20 cellular contexts compared by ENCODE assay signal in the genomic region with DNA sequence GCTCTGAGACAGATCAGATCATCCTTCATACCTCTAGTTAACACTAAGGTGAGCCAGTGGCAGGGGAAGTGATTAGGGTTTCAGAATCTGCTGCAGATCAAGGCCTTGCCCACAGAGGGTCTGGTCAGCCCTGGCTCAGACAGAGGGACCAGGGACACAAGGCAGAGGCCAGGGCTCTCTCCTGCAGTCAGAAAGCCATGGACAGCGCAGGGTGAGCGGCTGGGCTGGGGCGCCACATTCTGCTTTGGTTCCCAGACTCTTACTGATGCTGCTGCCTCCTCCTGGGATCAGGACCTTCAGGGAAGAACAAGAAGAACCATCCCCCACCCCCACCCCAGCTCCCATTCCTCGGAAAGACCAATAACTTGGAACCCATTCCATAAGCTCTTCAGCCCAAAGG. TPM values are rescaled to one million over a fixed set of nuclear protein-coding genes. Genes with fewer than 3 reads are reported as not detected.
"Had no signal": no experiment of that assay in that cellular context is flagged by ENCODE, and none has a peak within 500 bp of the region (broad histone marks: within the 10 kb centered on the region; RNA-seq: fewer than 3 reads in every experiment).

No MANE protein-coding gene starts in this region.

- H3K27me3 Mint-ChIP-seq: progenitor cell of endocrine pancreas had no signal

- ATAC-seq: foreskin keratinocyte; gastroesophageal sphincter; naive thymus-derived CD8-positive, alpha-beta T cell had no signal

- H3K4me3 ChIP-seq: esophagus muscularis mucosa, gastroesophageal sphincter, lower lobe of right lung, smooth muscle cell, stomach, thyroid gland had no signal

- H3K4me1 ChIP-seq: foreskin keratinocyte, lower lobe of right lung, parathyroid adenoma, thyroid gland had no signal

- H3K27ac ChIP-seq: epithelial cell of prostate, esophagus muscularis mucosa, foreskin keratinocyte, gastroesophageal sphincter, lower lobe of right lung, neutrophil, parathyroid adenoma, stomach, thyroid gland had no signal

- H3K36me3 Mint-ChIP-seq: naive thymus-derived CD8-positive, alpha-beta T cell had no signal

- DNase-seq: effector memory CD4-positive, alpha-beta T cell; foreskin keratinocyte; glutamatergic neuron; left ventricle myocardium superior; lower lobe of right lung; naive thymus-derived CD8-positive, alpha-beta T cell; stimulated activated CD4-positive, alpha-beta T cell treated with anti-CD3 and anti-CD28 coated beads, Interleukin-12 subunit alpha, Interleukin-12 subunit beta, amount 100 ng/mL, for 4 hours; stimulated activated CD4-positive, alpha-beta T cell treated with anti-CD3 and anti-CD28 coated beads, Interleukin-1b, Interleukin-23, amount 100 ng/mL, for 48 hours; stimulated activated CD4-positive, alpha-beta T cell treated with anti-CD3 and anti-CD28 coated beads, Interleukin-4, amount 100 ng/mL, for 1 hour; stimulated activated CD8-positive, alpha-beta memory T cell treated with anti-CD3 and anti-CD28 coated beads, Interleukin-4, amount 100 ng/mL, for 48 hours; stimulated activated naive CD4-positive, alpha-beta T cell treated with Interleukin-2 at 50 U/mL for 16 hours; stomach had no signal

- H3K4me3 Mint-ChIP-seq: naive thymus-derived CD8-positive, alpha-beta T cell had no signal

- H3K9me3 ChIP-seq: esophagus muscularis mucosa, gastroesophageal sphincter, lower lobe of right lung, neutrophil, stomach, thyroid gland had no signal

- H3K36me3 ChIP-seq: lower lobe of right lung, neutrophil, thyroid gland had no signal

- H3K9me3 Mint-ChIP-seq: naive thymus-derived CD8-positive, alpha-beta T cell had no signal

- H3K27me3 ChIP-seq: esophagus muscularis mucosa, foreskin keratinocyte, gastroesophageal sphincter, neutrophil, stomach, thyroid gland had no signal

- H3K27ac Mint-ChIP-seq: naive thymus-derived CD8-positive, alpha-beta T cell; progenitor cell of endocrine pancreas had no signal

- H3K9ac ChIP-seq: parathyroid adenoma had no signal

RNA-seq across cellular contexts. Expression of a gene that starts 43.1 kb away (rescaled TPM):
- polyA plus RNA-seq: naive thymus-derived CD8-positive, alpha-beta T cell had no signal
